In the genomic region with DNA sequence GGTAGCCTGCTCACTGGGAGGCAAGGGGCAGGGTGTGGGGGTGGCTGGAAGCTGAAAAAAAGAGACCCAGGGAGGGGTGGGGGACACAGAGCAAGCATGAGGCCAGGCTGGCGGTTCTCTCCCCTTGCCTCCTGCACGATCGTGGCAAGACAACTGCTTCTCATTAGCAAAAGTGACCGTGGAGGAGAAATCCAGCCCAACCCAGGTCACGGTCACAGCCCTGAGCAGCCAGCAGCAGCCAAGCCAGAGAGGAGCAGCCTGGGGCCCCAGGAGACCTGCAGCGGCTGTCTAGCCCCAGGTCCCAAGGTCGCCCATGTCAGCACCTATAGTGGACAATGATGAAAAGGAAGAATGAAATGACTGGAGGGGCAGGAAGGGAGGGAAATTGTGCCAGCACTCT, we compare ENCODE assay signal across 22 cellular contexts.
"Had no signal": no experiment of that assay in that cellular context is flagged by ENCODE, and none has a peak within 500 bp of the region (broad histone marks: within the 10 kb centered on the region; RNA-seq: fewer than 3 reads in every experiment).

No MANE protein-coding gene starts in this region.

- H3K9me3 ChIP-seq: colonic mucosa, heart left ventricle, left lung, lower lobe of right lung, ovary, right atrium auricular region, suprapubic skin, tibial artery, upper lobe of left lung, vagina had no signal

- H3K4me2 ChIP-seq: smooth muscle cell had no signal

- H3K4me3 ChIP-seq: colonic mucosa, heart left ventricle, left lung, lower lobe of right lung, ovary, right atrium auricular region, smooth muscle cell, suprapubic skin, tibial artery, upper lobe of left lung, vagina had no signal

- H3K4me1 ChIP-seq: colonic mucosa, left lung, lower lobe of right lung, tibial artery, vagina had no signal

- H3K4me3 Mint-ChIP-seq: memory B cell, mesothelial cell of epicardium, natural killer cell, neural crest cell had no signal

- H3K9me3 Mint-ChIP-seq: memory B cell, mesothelial cell of epicardium, natural killer cell, neural crest cell had no signal

- H3K27ac ChIP-seq: colonic mucosa, heart left ventricle, left lung, lower lobe of right lung, ovary, right atrium auricular region, suprapubic skin, tibial artery, upper lobe of left lung, vagina had no signal

- H3K36me3 Mint-ChIP-seq: memory B cell, mesothelial cell of epicardium, natural killer cell had no signal

- H3K4me1 Mint-ChIP-seq: memory B cell, natural killer cell had no signal

- ATAC-seq: left lung; lower lobe of right lung; natural killer cell; stimulated activated naive CD8-positive, alpha-beta T cell treated with anti-CD3 and anti-CD28 coated beads, Interleukin-15, Interleukin-2, amounts not matched to agents 100 U/mL and 50 U/mL, for 24 hours had no signal

- DNase-seq: colonic mucosa; dermis blood vessel endothelial cell; erythroblast; foreskin melanocyte; heart left ventricle; hypothalamus; kidney glomerular epithelial cell; left lung; lower lobe of right lung; natural killer cell; ovary; stimulated activated CD4-positive, alpha-beta T cell treated with anti-CD3 and anti-CD28 coated beads, Interleukin-2, amount 100 ng/mL, for 48 hours; stimulated activated naive CD8-positive, alpha-beta T cell treated with anti-CD3 and anti-CD28 coated beads, Interleukin-15, Interleukin-2, amounts not matched to agents 100 U/mL and 50 U/mL, for 24 hours; tibial artery had no signal

- H3K27ac Mint-ChIP-seq: memory B cell, mesothelial cell of epicardium, natural killer cell had no signal

- H3K36me3 ChIP-seq: colonic mucosa, heart left ventricle, left lung, lower lobe of right lung, ovary, right atrium auricular region, suprapubic skin, tibial artery, upper lobe of left lung, vagina had no signal

- H3K27me3 ChIP-seq: colonic mucosa, heart left ventricle, left lung, ovary, right atrium auricular region, suprapubic skin, tibial artery, upper lobe of left lung, vagina had no signal
